ENCODE assay signal across 20 cellular contexts in genomic region chr1:202471246-202471645, GRCh38.
"Had no signal": no experiment of that assay in that cellular context is flagged by ENCODE, and none has a peak within 500 bp of the region (broad histone marks: within the 10 kb centered on the region; RNA-seq: fewer than 3 reads in every experiment).

No MANE protein-coding gene starts in this region.

- DNase-seq: colonic mucosa; cortex of kidney; effector CD8-positive, alpha-beta T cell; effector memory CD8-positive, alpha-beta T cell; endodermal cell; foreskin fibroblast; foreskin melanocyte; gastrocnemius medialis; glutamatergic neuron; head of caudate nucleus; heart right ventricle; hippocampal formation; left cardiac atrium; left ventricle myocardium superior; lower lobe of right lung; mesendoderm; midbrain; naive thymus-derived CD4-positive, alpha-beta T cell had no signal

- H3K4me3 ChIP-seq: colonic mucosa, esophagus muscularis mucosa, gastrocnemius medialis, lower lobe of right lung had no signal

- H3K36me3 ChIP-seq: colonic mucosa, esophagus muscularis mucosa, gastrocnemius medialis, lower lobe of right lung had no signal

- H3K27me3 ChIP-seq: colonic mucosa, esophagus muscularis mucosa, gastrocnemius medialis had no signal

- H3K4me1 ChIP-seq: colonic mucosa, lower lobe of right lung had no signal

- H3K9me3 ChIP-seq: colonic mucosa, esophagus muscularis mucosa, gastrocnemius medialis, heart right ventricle, lower lobe of right lung had no signal

- H3K27ac ChIP-seq: colonic mucosa, epithelial cell of prostate, esophagus muscularis mucosa, lower lobe of right lung had no signal

- ATAC-seq: effector memory CD8-positive, alpha-beta T cell; gastrocnemius medialis; left cardiac atrium; lower lobe of right lung; naive thymus-derived CD4-positive, alpha-beta T cell had no signal
